In the genomic region with DNA sequence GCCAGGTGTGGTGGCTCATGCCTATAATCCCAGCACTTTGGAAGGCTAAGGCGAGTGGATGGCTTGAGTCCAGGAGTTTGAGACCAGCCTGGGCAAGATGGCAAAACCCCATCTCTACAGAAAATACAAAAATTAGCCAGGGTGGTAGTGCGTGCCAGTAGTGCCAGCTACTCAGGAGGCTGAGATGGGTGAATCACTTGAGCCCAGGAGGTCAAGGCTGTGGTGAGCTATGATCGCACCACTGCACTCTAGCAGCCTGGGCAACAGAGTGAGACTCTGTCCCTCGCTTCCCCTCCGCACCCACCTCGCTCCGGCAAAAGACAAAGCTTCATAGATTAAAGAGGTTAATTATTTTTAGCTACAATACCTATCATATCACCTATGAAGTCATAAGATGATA, we compare ENCODE assay signal across 29 cellular contexts.
"Had no signal": no experiment of that assay in that cellular context is flagged by ENCODE, and none has a peak within 500 bp of the region (broad histone marks: within the 10 kb centered on the region; RNA-seq: fewer than 3 reads in every experiment).

No MANE protein-coding gene starts in this region.

- DNase-seq: activated B cell treated with CpG ODN at 0.5 μM for 24 hours; activated CD4-positive, alpha-beta T cell treated with anti-CD3 and anti-CD28 coated beads for 48 hours; activated CD4-positive, alpha-beta T cell treated with anti-CD3 and anti-CD28 coated beads, Interleukin-2, amount 50 U/mL, for 1 hour; activated CD4-positive, alpha-beta T cell treated with anti-CD3 and anti-CD28 coated beads, Interleukin-2, amount 50 U/mL, for 48 hours; activated CD8-positive, alpha-beta memory T cell treated with anti-CD3 and anti-CD28 coated beads, Interleukin-2, amount 10 ng/mL, durations not matched to agents 7 days and 5 days; activated CD8-positive, alpha-beta memory T cell treated with anti-CD3 and anti-CD28 coated beads, Interleukin-2, amount 50 U/mL, for 48 hours; activated CD8-positive, alpha-beta T cell treated with anti-CD3 and anti-CD28 coated beads, Interleukin-2, amount 10 ng/mL, durations not matched to agents 7 days and 5 days; activated gamma-delta T cell; activated naive CD4-positive, alpha-beta T cell; activated naive CD4-positive, alpha-beta T cell treated with anti-CD3 and anti-CD28 coated beads, Interleukin-2, amount 10 ng/mL, durations not matched to agents 7 days and 5 days; activated naive CD8-positive, alpha-beta T cell treated with anti-CD3 and anti-CD28 coated beads, Interleukin-2, amount 10 ng/mL, durations not matched to agents 7 days and 5 days; activated T-cell treated with anti-CD3 and anti-CD28 coated beads for 4 hours; activated T-cell treated with anti-CD3 and anti-CD28 coated beads, Interleukin-2, amount 50 U/mL, for 24 hours; activated T-cell treated with anti-CD3 and anti-CD28 coated beads, Interleukin-2, amount 50 U/mL, for 72 hours; amniotic stem cell; anterior cingulate cortex; brain microvascular endothelial cell; dorsolateral prefrontal cortex; effector memory CD4-positive, alpha-beta T cell; endodermal cell; foreskin keratinocyte; gastrocnemius medialis; heart right ventricle; T-cell; T-helper 9 cell; WERI-Rb-1 had no signal

- ATAC-seq: activated CD4-positive, CD25-positive, alpha-beta regulatory T cell treated with anti-CD3 and anti-CD28 coated beads, Interleukin-2, amount 50 U/mL, for 24 hours; activated CD8-positive, alpha-beta memory T cell treated with anti-CD3 and anti-CD28 coated beads, Interleukin-2, amount 10 ng/mL, durations not matched to agents 7 days and 5 days; activated CD8-positive, alpha-beta T cell treated with anti-CD3 and anti-CD28 coated beads, Interleukin-2, amount 10 ng/mL, durations not matched to agents 7 days and 5 days; activated naive CD4-positive, alpha-beta T cell treated with anti-CD3 and anti-CD28 coated beads, Interleukin-2, amount 50 U/mL, for 72 hours; activated T-cell treated with anti-CD3 and anti-CD28 coated beads, Interleukin-2, amount 50 U/mL, for 72 hours; esophagus mucosa; foreskin keratinocyte; gastrocnemius medialis; heart right ventricle; T-cell had no signal
